11 cellular contexts compared by ENCODE assay signal in genomic region chr20:16475225-16475624, GRCh38.
DNase-seq lines count a peak whose midpoint lies in the region; TF ChIP-seq lines count a peak whose summit lies in the region.
"Had no signal": no experiment of that assay in that cellular context is flagged by ENCODE, and none has a peak within 500 bp of the region (broad histone marks: within the 10 kb centered on the region; RNA-seq: fewer than 3 reads in every experiment).

No MANE protein-coding gene starts in this region.

- H3K4me3 Mint-ChIP-seq in activated naive CD4-positive, alpha-beta T cell treated with anti-CD3 and anti-CD28 coated beads for 36 hours, result no peak overlapping the region
- H3K4me3 Mint-ChIP-seq: activated B cell treated with CpG ODN at 0.5 μM for 24 hours had no signal

- no peak overlapping the region for H3K27ac Mint-ChIP-seq in activated naive CD4-positive, alpha-beta T cell treated with anti-CD3 and anti-CD28 coated beads for 36 hours
- H3K27ac Mint-ChIP-seq: activated B cell treated with CpG ODN at 0.5 μM for 24 hours had no signal

- H3K4me1 ChIP-seq in ACC112 (ENCODE audit: control insufficient read depth, insufficient read depth, low read length, unreplicated experiment), result peaks cover 10% of the 10 kb centered on the region

- H3K9me3 Mint-ChIP-seq in activated naive CD4-positive, alpha-beta T cell treated with anti-CD3 and anti-CD28 coated beads for 36 hours, result no peaks in the 10 kb centered on the region
- H3K9me3 Mint-ChIP-seq: activated B cell treated with CpG ODN at 0.5 μM for 24 hours had no signal

- CTCF ChIA-PET in activated naive CD4-positive, alpha-beta T cell treated with anti-CD3 and anti-CD28 coated beads for 36 hours (lab: Charles Lee), result interaction anchor here (0.7 to 1.5 kb wide), 15 partner anchors 12 to 767 kb away, joined by 3 to 5 read pairs (median 3); no protein-coding TSS in a partner anchor

- no peaks in the 10 kb centered on the region for H3K79me2 ChIP-seq in ACC112 (ENCODE audit: control insufficient read depth, insufficient read depth, low read length, unreplicated experiment)

- no peaks in the 10 kb centered on the region for H3K36me3 ChIP-seq in ACC112 (ENCODE audit: insufficient read depth, low read length)

- no peaks in the 10 kb centered on the region for H3K27me3 Mint-ChIP-seq in activated naive CD4-positive, alpha-beta T cell treated with anti-CD3 and anti-CD28 coated beads for 36 hours (ENCODE audit: low read depth)
- H3K27me3 Mint-ChIP-seq: activated B cell treated with CpG ODN at 0.5 μM for 24 hours had no signal

- H3K27ac ChIP-seq in ACC112 (ENCODE audit: low read depth, low read length), result peak overlapping the region; percentile 49

- peak; percentile 61 for DNase-seq in NCI-H2196 (lab: John Stamatoyannopoulos, UW; ENCODE audit: unreplicated experiment)
- peak; percentile 94 for DNase-seq in choroid plexus epithelial cell (ENCODE audit: low read depth)
- DNase-seq in non-pigmented ciliary epithelial cell (ENCODE audit: low read depth), result peak; percentile 44
- DNase-seq in NCI-H226, result no peak
- no peak for DNase-seq in UCSD-AML1 (lab: John Stamatoyannopoulos, UW; ENCODE audit: unreplicated experiment)
- DNase-seq in SK-N-DZ (ENCODE audit: low spot score), result no peak
- DNase-seq in activated naive CD4-positive, alpha-beta T cell treated with anti-CD3 and anti-CD28 coated beads for 36 hours, result no peak
- DNase-seq: activated B cell treated with CpG ODN at 0.5 μM for 24 hours; activated T-cell treated with anti-CD3 and anti-CD28 coated beads, Interleukin-2, amount 50 U/mL, for 1 hour; occipital lobe had no signal

- H3K4me1 Mint-ChIP-seq in activated naive CD4-positive, alpha-beta T cell treated with anti-CD3 and anti-CD28 coated beads for 36 hours (ENCODE audit: low read depth), result peaks cover 8% of the 10 kb centered on the region

- no peaks in the 10 kb centered on the region for H3K27me3 ChIP-seq in ACC112 (ENCODE audit: insufficient read depth, low read length)

- H3K4me3 ChIP-seq in ACC112 (ENCODE audit: low read depth, low read length) (peak overlapping the region; percentile 17; the same call in 1 of the 2 replicates), choroid plexus epithelial cell (ENCODE audit: low read depth, low read length) (no peak overlapping the region)

- peak overlapping the region; percentile 76 for H2AFZ ChIP-seq in ACC112 (ENCODE audit: low read length, unreplicated experiment)

- TF ChIP-seq CTCF in choroid plexus epithelial cell (conservative IDR thresholded peaks at IDR 0.05; ENCODE audit: low read depth, low read length), result no peak

- H3K36me3 Mint-ChIP-seq in activated naive CD4-positive, alpha-beta T cell treated with anti-CD3 and anti-CD28 coated beads for 36 hours (ENCODE audit: low read depth), result peaks cover 3% of the 10 kb centered on the region

- intact Hi-C loops in activated naive CD4-positive, alpha-beta T cell treated with anti-CD3 and anti-CD28 coated beads for 36 hours (cut with micrococcal nuclease), result no loop called here

Comparison
In these comparisons a context has a peak if more than half of its experiments do, and no peak if none do; other contexts are left out.
1. DNase-seq: peak in NCI-H2196 (single experiment), choroid plexus epithelial cell (single experiment) and non-pigmented ciliary epithelial cell (single experiment); none in NCI-H226 (single experiment), UCSD-AML1 (single experiment), SK-N-DZ (single experiment) and activated naive CD4-positive, alpha-beta T cell treated with anti-CD3 and anti-CD28 coated beads for 36 hours (single experiment).